In the genomic region with DNA sequence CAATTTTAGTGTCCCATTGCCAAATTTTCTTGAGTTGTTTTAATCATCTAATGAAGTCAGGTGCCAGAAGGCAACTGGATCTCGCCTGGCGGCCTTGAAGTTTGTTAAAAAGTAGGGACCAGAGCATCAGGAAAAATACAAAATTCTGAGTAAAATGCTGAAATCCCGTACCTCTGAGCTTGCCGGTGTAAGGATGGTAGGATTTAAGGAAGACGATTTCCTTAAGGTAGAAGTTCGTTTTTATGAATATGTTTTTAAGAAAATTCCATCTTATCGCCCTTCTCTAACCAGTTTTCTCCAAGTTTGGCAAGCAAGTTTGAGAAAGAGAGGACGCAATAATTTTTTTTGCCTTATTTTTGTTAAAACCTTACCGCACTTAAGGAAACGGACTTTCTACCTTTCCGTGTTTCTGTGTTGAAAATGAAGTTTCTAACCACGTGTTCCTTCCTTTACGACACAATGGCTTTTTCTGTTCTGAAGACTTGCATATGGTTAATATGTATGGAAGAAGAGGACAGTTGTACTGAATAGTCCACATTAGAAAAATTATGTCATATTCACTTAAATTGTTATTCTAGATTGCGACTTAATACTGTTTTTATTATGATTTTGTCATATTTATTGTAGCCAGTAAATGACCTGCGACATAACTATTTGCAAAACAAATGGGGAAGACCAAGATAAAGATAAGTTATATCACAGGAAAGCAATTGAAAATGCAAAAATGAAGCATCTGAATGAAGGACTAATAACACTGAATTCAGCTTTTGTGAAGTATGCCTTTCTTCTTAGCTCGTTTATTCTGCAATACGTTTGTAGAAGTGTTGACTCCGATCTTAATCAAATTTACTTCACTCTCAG, we compare ENCODE assay signal across 8 cellular contexts.
DNase-seq lines count a peak whose midpoint lies in the region; ATAC-seq and TF ChIP-seq lines count a peak whose summit lies in the region.

No MANE protein-coding gene starts in this region.

- peak overlapping the region; percentile 18 for H3K4me2 ChIP-seq in KMS-11

- H3K36me3 ChIP-seq in KMS-11 (ENCODE audit: insufficient read depth) (no peaks in the 10 kb centered on the region), mucosa of rectum (ENCODE audit: control insufficient read depth in 2 of 2, insufficient read depth in 2 of 2, low read length in 2 of 2) (no peaks in the 10 kb centered on the region)

- H3K4me3 ChIP-seq in AG10803 (ENCODE audit: low read length) = peak overlapping the region; percentile 58
- no peak overlapping the region for H3K4me3 ChIP-seq in KMS-11 (IDR thresholded peaks at IDR 0.05; ENCODE audit: insufficient read depth, low read depth, low read length)
- H3K4me3 ChIP-seq in mucosa of rectum (ENCODE audit: low read length in 2 of 2) = peak overlapping the region; percentile 65 to 81

- peak overlapping the region; percentile 61 for H2AFZ ChIP-seq in KMS-11 (ENCODE audit: low read depth)

- TF ChIP-seq CTCF in AG10803 (conservative IDR thresholded peaks at IDR 0.05; ENCODE audit: low read length) (no peak), KMS-11 (conservative IDR thresholded peaks at IDR 0.05; ENCODE audit: low read depth, low read length) (no peak)

- no peaks in the 10 kb centered on the region for H3K27me3 ChIP-seq in KMS-11 (ENCODE audit: insufficient read depth, low read depth)
- no peaks in the 10 kb centered on the region for H3K27me3 ChIP-seq in mucosa of rectum (ENCODE audit: control insufficient read depth in 2 of 2, insufficient read depth in 2 of 2, low read length in 2 of 2)

- H4K20me1 ChIP-seq in KMS-11 (ENCODE audit: insufficient read depth) = no peaks in the 10 kb centered on the region

- ATAC-seq in HG03432 (IDR thresholded peaks at IDR 0.05; ENCODE audit: unreplicated experiment) (no peak), GM19324 (IDR thresholded peaks at IDR 0.05; ENCODE audit: low FRiP score, unreplicated experiment) (no peak), HG03571 (IDR thresholded peaks at IDR 0.05; ENCODE audit: unreplicated experiment) (no peak), HG03457 (IDR thresholded peaks at IDR 0.05; ENCODE audit: unreplicated experiment) (no peak)

- no peaks in the 10 kb centered on the region for H3K9me3 ChIP-seq in mucosa of rectum (ENCODE audit: control insufficient read depth in 2 of 2, low read length in 2 of 2)

- H3K27ac ChIP-seq in KMS-11 = no peak overlapping the region
- peak overlapping the region in 1 of 2 donors; percentile 49 for H3K27ac ChIP-seq in mucosa of rectum (ENCODE audit: low read depth in 2 of 2, low read length in 2 of 2)

- no peak for DNase-seq in AG10803 (ENCODE audit: low read depth)
- DNase-seq in cerebellar cortex (ENCODE audit: low spot score) = peak; percentile 9

- H3K79me2 ChIP-seq in KMS-11 (ENCODE audit: insufficient read depth, low read depth) = no peaks in the 10 kb centered on the region

- H3K4me1 ChIP-seq in KMS-11 (ENCODE audit: low read depth, poor library complexity, severe bottlenecking) (no peaks in the 10 kb centered on the region), mucosa of rectum (ENCODE audit: control insufficient read depth in 2 of 2, insufficient read depth in 2 of 2, low read length in 2 of 2) (no peaks in the 10 kb centered on the region)

- peak overlapping the region; percentile 29; the same call in 1 of the 2 replicates for H3K9ac ChIP-seq in KMS-11
- H3K9ac ChIP-seq in mucosa of rectum (ENCODE audit: low read depth in 1 of 2, low read length in 2 of 2) = peak overlapping the region; percentile 65 to 66
